ENCODE assay signal across 27 cellular contexts in the genomic region with DNA sequence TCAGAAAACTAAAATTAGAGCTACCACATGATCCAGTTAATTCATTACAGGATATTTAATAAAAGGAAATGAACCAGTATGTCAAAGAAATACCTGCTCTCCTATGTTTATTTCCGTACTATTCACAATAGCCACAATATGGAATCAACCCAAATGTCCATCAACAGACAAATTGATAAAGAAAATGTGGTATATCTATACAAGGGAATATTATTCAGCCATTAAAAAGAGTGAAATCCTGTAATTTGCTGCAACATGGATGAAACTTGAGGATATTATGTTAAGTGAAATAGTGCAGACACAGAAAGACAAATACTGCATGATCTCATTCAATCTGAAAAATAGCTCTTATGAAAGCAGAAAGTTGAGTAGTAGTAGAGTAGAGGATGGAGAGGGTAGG. TPM values are rescaled to one million over a fixed set of nuclear protein-coding genes. Genes with fewer than 3 reads are reported as not detected.
DNase-seq lines count a peak whose midpoint lies in the region; ATAC-seq and TF ChIP-seq lines count a peak whose summit lies in the region.
"Had no signal": no experiment of that assay in that cellular context is flagged by ENCODE, and none has a peak within 500 bp of the region (broad histone marks: within the 10 kb centered on the region; RNA-seq: fewer than 3 reads in every experiment).

No MANE protein-coding gene starts in this region.

- no peaks in the 10 kb centered on the region for H3K79me2 ChIP-seq in SK-N-SH (ENCODE audit: insufficient read depth)

- ATAC-seq in SK-N-SH treated with all-trans-retinoic acid at 6 μM for 48 hours: no peak
- ATAC-seq: A549; CD8-positive, alpha-beta T cell had no signal

- WGBS in SK-N-SH (ENCODE audit: low lambda C conversion rate): 51% methylated on average over 1 of the region's 1 CpG

- no peaks in the 10 kb centered on the region for H3K27me3 ChIP-seq in SK-N-SH (ENCODE audit: insufficient read depth)
- H3K27me3 ChIP-seq: BE2C; BLaER1; BLaER1 treated with 17β-estradiol and CSF1 and Interleukin-3, amounts not matched to agents 10 nM and 100 nM had no signal

- no peak for DNase-seq in SK-N-SH
- DNase-seq: 8988T; ACHN; AML-193; BE2C; C1 segment of cervical spinal cord; Caco-2; Calu3; CD4-positive, alpha-beta memory T cell; CD4-positive, alpha-beta T cell; CD4-positive, CD25-positive, alpha-beta regulatory T cell; CD8-positive, alpha-beta memory T cell; CD8-positive, alpha-beta T cell; COR-L47; DMS 273 treated with DMSO at 0.1 percent for 48 hours; DMS153; DMS53; DMS79; DMS79 treated with DMSO at 0.1 percent for 48 hours; DND-41; EL had no signal

- no peaks in the 10 kb centered on the region for H3F3A ChIP-seq in SK-N-SH (replicated peaks; ENCODE audit: insufficient read depth)

- H3K36me3 ChIP-seq in SK-N-SH (replicated peaks in 1 of 2; ENCODE audit: control insufficient read depth in 1 of 2, insufficient read depth in 2 of 2, low read length in 1 of 2): no peaks in the 10 kb centered on the region
- H3K36me3 ChIP-seq: BE2C; BLaER1; BLaER1 treated with 17β-estradiol and CSF1 and Interleukin-3, amounts not matched to agents 10 nM and 100 nM had no signal

- POLR2A ChIA-PET in SK-N-SH (lab: Yijun Ruan, JAX): no interaction called here

- H3K4me1 ChIP-seq in SK-N-SH (ENCODE audit: control insufficient read depth in 1 of 2, insufficient read depth in 2 of 2, low read depth in 1 of 2, low read length in 1 of 2): no peaks in the 10 kb centered on the region
- H3K4me1 ChIP-seq: A549, BE2C, BLaER1, Caco-2 had no signal

- no peak for TF ChIP-seq RAD21 in SK-N-SH (IDR thresholded peaks at IDR 0.05; ENCODE audit: low read length)

- no peak for TF ChIP-seq CTCF in SK-N-SH (IDR thresholded peaks at IDR 0.05)

- no peaks in the 10 kb centered on the region for H4K20me1 ChIP-seq in SK-N-SH (ENCODE audit: insufficient read depth)
- H4K20me1 ChIP-seq: BLaER1; BLaER1 treated with 17β-estradiol and CSF1 and Interleukin-3, amounts not matched to agents 10 nM and 100 nM had no signal

- no peak for TF ChIP-seq EP300 in SK-N-SH (IDR thresholded peaks at IDR 0.05; ENCODE audit: borderline replicate concordance in 1 of 2, low read depth in 1 of 2, low read length in 1 of 2)

- H3K9ac ChIP-seq in SK-N-SH: no peak overlapping the region
- H3K9ac ChIP-seq: BLaER1; BLaER1 treated with 17β-estradiol and CSF1 and Interleukin-3, amounts not matched to agents 10 nM and 100 nM had no signal

- H3K9me3 ChIP-seq in SK-N-SH: no peaks in the 10 kb centered on the region
- H3K9me3 ChIP-seq: A549, Caco-2 had no signal

- no peaks in the 10 kb centered on the region for H3K9me2 ChIP-seq in SK-N-SH

- H3K4me2 ChIP-seq in SK-N-SH: no peak overlapping the region
- H3K4me2 ChIP-seq: A549, BLaER1 had no signal

- no peak overlapping the region for H2AFZ ChIP-seq in SK-N-SH (ENCODE audit: low read depth)

- CTCF ChIA-PET in SK-N-SH (lab: Yijun Ruan, JAX): interaction anchor here (0.9 kb wide), 1 partner anchor 13 kb away, joined by 4 read pairs; no protein-coding TSS in a partner anchor

- H3K4me3 ChIP-seq in SK-N-SH (ENCODE audit: low read depth in 2 of 2, low read length in 1 of 2): no peak overlapping the region
- H3K4me3 ChIP-seq: A549; BLaER1; BLaER1 treated with 17β-estradiol and CSF1 and Interleukin-3, amounts not matched to agents 10 nM and 100 nM had no signal

- no peak overlapping the region for H3K27ac ChIP-seq in SK-N-SH (ENCODE audit: low read depth in 2 of 2, low read length in 1 of 2)
- H3K27ac ChIP-seq: 22Rv1; A549; BLaER1; BLaER1 treated with 17β-estradiol and CSF1 and Interleukin-3, amounts not matched to agents 10 nM and 100 nM; C4-2B had no signal

TF ChIP-seq in SK-N-SH treated with all-trans-retinoic acid at 6 μM for 48 hours, 23 proteins besides CTCF, POLR2A, EP300 and RAD21:
- no peak for TF ChIP-seq ZC3H10 (CRISPR knock-in tag; IDR thresholded peaks at IDR 0.05)
- TF ChIP-seq, protein P1, sequence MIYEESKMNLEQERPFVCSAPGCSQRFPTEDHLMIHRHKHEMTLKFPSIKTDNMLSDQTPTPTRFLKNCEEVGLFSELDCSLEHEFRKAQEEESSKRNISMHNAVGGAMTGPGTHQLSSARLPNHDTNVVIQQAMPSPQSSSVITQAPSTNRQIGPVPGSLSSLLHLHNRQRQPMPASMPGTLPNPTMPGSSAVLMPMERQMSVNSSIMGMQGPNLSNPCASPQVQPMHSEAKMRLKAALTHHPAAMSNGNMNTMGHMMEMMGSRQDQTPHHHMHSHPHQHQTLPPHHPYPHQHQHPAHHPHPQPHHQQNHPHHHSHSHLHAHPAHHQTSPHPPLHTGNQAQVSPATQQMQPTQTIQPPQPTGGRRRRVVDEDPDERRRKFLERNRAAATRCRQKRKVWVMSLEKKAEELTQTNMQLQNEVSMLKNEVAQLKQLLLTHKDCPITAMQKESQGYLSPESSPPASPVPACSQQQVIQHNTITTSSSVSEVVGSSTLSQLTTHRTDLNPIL (CRISPR knock-in tag; IDR thresholded peaks at IDR 0.05; ENCODE audit: low read depth): no peak
- no peak for TF ChIP-seq TOX (CRISPR knock-in tag; IDR thresholded peaks at IDR 0.05; ENCODE audit: borderline replicate concordance)
- peak; percentile 97 for TF ChIP-seq ZNF8 (CRISPR knock-in tag; IDR thresholded peaks at IDR 0.05)
- TF ChIP-seq PPARA (CRISPR knock-in tag; IDR thresholded peaks at IDR 0.05; ENCODE audit: borderline replicate concordance): no peak
- TF ChIP-seq TSHZ2 (CRISPR knock-in tag; IDR thresholded peaks at IDR 0.05): no peak
- no peak for TF ChIP-seq ISL1 (CRISPR knock-in tag; IDR thresholded peaks at IDR 0.05)

TF ChIP-seq in SK-N-SH, 30 proteins besides CTCF, POLR2A, EP300 and RAD21 (continues in another document):
- TF ChIP-seq MXI1 (IDR thresholded peaks at IDR 0.05; ENCODE audit: low read depth, low read length) (no peak), FOSL2 (IDR thresholded peaks at IDR 0.05; ENCODE audit: borderline replicate concordance, low read depth) (no peak), YY1 (IDR thresholded peaks at IDR 0.05; ENCODE audit: low read depth) (no peak), JUND (IDR thresholded peaks at IDR 0.05) (no peak), NFIC (IDR thresholded peaks at IDR 0.05; ENCODE audit: borderline replicate concordance) (no peak), POLR2AphosphoS5 (IDR thresholded peaks at IDR 0.05; ENCODE audit: low read depth, low read length) (no peak), PBX3 (IDR thresholded peaks at IDR 0.05) (no peak), RXRA (IDR thresholded peaks at IDR 0.05; ENCODE audit: borderline replicate concordance, low read depth) (no peak), EZH2phosphoT487 (IDR thresholded peaks at IDR 0.05; ENCODE audit: borderline replicate concordance, low read depth) (no peak), SMC3 (IDR thresholded peaks at IDR 0.05; ENCODE audit: low read depth, low read length) (no peak)
- TF ChIP-seq, protein P2, sequence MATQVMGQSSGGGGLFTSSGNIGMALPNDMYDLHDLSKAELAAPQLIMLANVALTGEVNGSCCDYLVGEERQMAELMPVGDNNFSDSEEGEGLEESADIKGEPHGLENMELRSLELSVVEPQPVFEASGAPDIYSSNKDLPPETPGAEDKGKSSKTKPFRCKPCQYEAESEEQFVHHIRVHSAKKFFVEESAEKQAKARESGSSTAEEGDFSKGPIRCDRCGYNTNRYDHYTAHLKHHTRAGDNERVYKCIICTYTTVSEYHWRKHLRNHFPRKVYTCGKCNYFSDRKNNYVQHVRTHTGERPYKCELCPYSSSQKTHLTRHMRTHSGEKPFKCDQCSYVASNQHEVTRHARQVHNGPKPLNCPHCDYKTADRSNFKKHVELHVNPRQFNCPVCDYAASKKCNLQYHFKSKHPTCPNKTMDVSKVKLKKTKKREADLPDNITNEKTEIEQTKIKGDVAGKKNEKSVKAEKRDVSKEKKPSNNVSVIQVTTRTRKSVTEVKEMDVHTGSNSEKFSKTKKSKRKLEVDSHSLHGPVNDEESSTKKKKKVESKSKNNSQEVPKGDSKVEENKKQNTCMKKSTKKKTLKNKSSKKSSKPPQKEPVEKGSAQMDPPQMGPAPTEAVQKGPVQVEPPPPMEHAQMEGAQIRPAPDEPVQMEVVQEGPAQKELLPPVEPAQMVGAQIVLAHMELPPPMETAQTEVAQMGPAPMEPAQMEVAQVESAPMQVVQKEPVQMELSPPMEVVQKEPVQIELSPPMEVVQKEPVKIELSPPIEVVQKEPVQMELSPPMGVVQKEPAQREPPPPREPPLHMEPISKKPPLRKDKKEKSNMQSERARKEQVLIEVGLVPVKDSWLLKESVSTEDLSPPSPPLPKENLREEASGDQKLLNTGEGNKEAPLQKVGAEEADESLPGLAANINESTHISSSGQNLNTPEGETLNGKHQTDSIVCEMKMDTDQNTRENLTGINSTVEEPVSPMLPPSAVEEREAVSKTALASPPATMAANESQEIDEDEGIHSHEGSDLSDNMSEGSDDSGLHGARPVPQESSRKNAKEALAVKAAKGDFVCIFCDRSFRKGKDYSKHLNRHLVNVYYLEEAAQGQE (IDR thresholded peaks at IDR 0.05; ENCODE audit: low read depth, low read length): no peak
- TF ChIP-seq, protein P3, sequence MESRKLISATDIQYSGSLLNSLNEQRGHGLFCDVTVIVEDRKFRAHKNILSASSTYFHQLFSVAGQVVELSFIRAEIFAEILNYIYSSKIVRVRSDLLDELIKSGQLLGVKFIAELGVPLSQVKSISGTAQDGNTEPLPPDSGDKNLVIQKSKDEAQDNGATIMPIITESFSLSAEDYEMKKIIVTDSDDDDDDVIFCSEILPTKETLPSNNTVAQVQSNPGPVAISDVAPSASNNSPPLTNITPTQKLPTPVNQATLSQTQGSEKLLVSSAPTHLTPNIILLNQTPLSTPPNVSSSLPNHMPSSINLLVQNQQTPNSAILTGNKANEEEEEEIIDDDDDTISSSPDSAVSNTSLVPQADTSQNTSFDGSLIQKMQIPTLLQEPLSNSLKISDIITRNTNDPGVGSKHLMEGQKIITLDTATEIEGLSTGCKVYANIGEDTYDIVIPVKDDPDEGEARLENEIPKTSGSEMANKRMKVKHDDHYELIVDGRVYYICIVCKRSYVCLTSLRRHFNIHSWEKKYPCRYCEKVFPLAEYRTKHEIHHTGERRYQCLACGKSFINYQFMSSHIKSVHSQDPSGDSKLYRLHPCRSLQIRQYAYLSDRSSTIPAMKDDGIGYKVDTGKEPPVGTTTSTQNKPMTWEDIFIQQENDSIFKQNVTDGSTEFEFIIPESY (IDR thresholded peaks at IDR 0.05; ENCODE audit: borderline replicate concordance, low read depth): no peak

RNA-seq across cellular contexts. Expression of gene ALCAM, which starts 33.7 kb away (rescaled TPM):
- 58.3 and 87.2 TPM in 2 replicates for polyA plus RNA-seq in SK-N-SH (2012; rRNA removed)
- 80.1 and 85.7 TPM in 2 replicates for polyA plus RNA-seq in SK-N-SH (2012; cell fraction: cytosol; rRNA removed)
- 46.5 and 91.5 TPM in 2 replicates for polyA plus RNA-seq in SK-N-SH (2012; cell fraction: nucleus; rRNA removed)
